7 cellular contexts compared by ENCODE assay signal in genomic region chr10:99612167-99612831, GRCh38. TPM values are rescaled to one million over a fixed set of nuclear protein-coding genes. Genes with fewer than 3 reads are reported as not detected.
DNase-seq lines count a peak whose midpoint lies in the region; ATAC-seq, FAIRE-seq and TF ChIP-seq lines count a peak whose summit lies in the region.

No MANE protein-coding gene starts in this region.

- peaks cover 8% of the 10 kb centered on the region for H3K36me3 Mint-ChIP-seq in activated naive CD8-positive, alpha-beta T cell

- H3K4me3 ChIP-seq in cardiac muscle cell (no peak overlapping the region), prostate gland (no peak overlapping the region)

- TF ChIP-seq POLR2A in H54 (IDR thresholded peaks at IDR 0.05; ENCODE audit: low read depth, low read length) = no peak
- TF ChIP-seq POLR2A in prostate gland (IDR thresholded peaks at IDR 0.05) = no peak

- no peak for ATAC-seq in GM21786 (IDR thresholded peaks at IDR 0.05; ENCODE audit: unreplicated experiment)

- no peak overlapping the region for H3K27ac ChIP-seq in cardiac muscle cell
- no peak overlapping the region for H3K27ac ChIP-seq in prostate gland

- 31% methylated on average over 7 of the region's 7 CpGs for WGBS in prostate gland

- peaks cover 29% of the 10 kb centered on the region for H3K4me1 Mint-ChIP-seq in activated naive CD8-positive, alpha-beta T cell (ENCODE audit: low read depth)

- H3K4me3 Mint-ChIP-seq in activated naive CD8-positive, alpha-beta T cell = no peak overlapping the region

- H3K27me3 Mint-ChIP-seq in activated naive CD8-positive, alpha-beta T cell = no peaks in the 10 kb centered on the region

- peak overlapping the region; percentile 50 for H3K27ac Mint-ChIP-seq in activated naive CD8-positive, alpha-beta T cell

- no peak for FAIRE-seq in H54 (lab: Jason Lieb, UNC)

- TF ChIP-seq CTCF in cardiac muscle cell (IDR thresholded peaks at IDR 0.05; ENCODE audit: low read depth, low read length) (peak; percentile 76), prostate gland (IDR thresholded peaks at IDR 0.05) (peak; percentile 58 to 82 (median 80))

- intact Hi-C loops in prostate gland (cut with DNase I) = loop anchor here (2.0 kb wide), 2 partner anchors 175 to 219 kb away; no protein-coding TSS in a partner anchor

- no peaks in the 10 kb centered on the region for H3K9me3 ChIP-seq in cardiac muscle cell (ENCODE audit: low read depth)
- no peaks in the 10 kb centered on the region for H3K9me3 ChIP-seq in prostate gland

- H3K9me3 Mint-ChIP-seq in activated naive CD8-positive, alpha-beta T cell (ENCODE audit: low read depth) = no peaks in the 10 kb centered on the region

- no peaks in the 10 kb centered on the region for H3K27me3 ChIP-seq in cardiac muscle cell
- H3K27me3 ChIP-seq in prostate gland (replicated peaks; ENCODE audit: insufficient read depth) = no peaks in the 10 kb centered on the region

- DNase-seq in DMS53 treated with DMSO at 0.1 percent for 48 hours (lab: John Stamatoyannopoulos, UW; ENCODE audit: unreplicated experiment) (peak; percentile 69), H54 (ENCODE audit: insufficient read length, low spot score) (peak; percentile 70), NCI-H226 (peak; percentile 28), cardiac muscle cell (ENCODE audit: low read depth in 1 of 2, low spot score in 1 of 2) (peak; percentile 58 to 74), prostate gland (ENCODE audit: low spot score) (peak; percentile 40)

- H3K4me1 ChIP-seq in cardiac muscle cell (ENCODE audit: low read depth) (peaks cover 7% of the 10 kb centered on the region), prostate gland (replicated peaks) (no peaks in the 10 kb centered on the region)

- H3K36me3 ChIP-seq in cardiac muscle cell (peaks cover 8% of the 10 kb centered on the region), prostate gland (peaks cover 0 to 9% of the 10 kb centered on the region in 2 donors)

RNA-seq across cellular contexts. Expression of gene SLC25A28, which starts 7.9 kb away (rescaled TPM):
- total RNA-seq in cardiac muscle cell (15.3 and 34.5 TPM in 2 replicates), prostate gland (10 to 100 TPM; 16.0 to 50.6 TPM)
- 33.9 and 41.4 TPM in 2 replicates for polyA plus RNA-seq in cardiac muscle cell

RNA-seq across cellular contexts. Expression of gene ENTPD7, which starts 47.0 kb away (rescaled TPM):
- total RNA-seq in cardiac muscle cell (6.7 and 9.4 TPM in 2 replicates), prostate gland (10 to 100 TPM in 1 of 2 donors, 1 to 10 TPM in 1; 8.1 to 17.4 TPM)
- polyA plus RNA-seq in cardiac muscle cell = 3.4 and 5.1 TPM in 2 replicates
